ENCODE assay signal across 26 cellular contexts in genomic region chrX:572490-573124, GRCh38. TPM values are rescaled to one million over a fixed set of nuclear protein-coding genes. Genes with fewer than 3 reads are reported as not detected.
DNase-seq lines count a peak whose midpoint lies in the region; ATAC-seq and TF ChIP-seq lines count a peak whose summit lies in the region.
"Had no signal": no experiment of that assay in that cellular context is flagged by ENCODE, and none has a peak within 500 bp of the region (broad histone marks: within the 10 kb centered on the region; RNA-seq: fewer than 3 reads in every experiment).

No MANE protein-coding gene starts in this region.

- DNase-seq in NCI-H748 (lab: John Stamatoyannopoulos, UW; ENCODE audit: unreplicated experiment) (peak; percentile 18), NCI-H748 treated with DMSO at 0.1 percent for 48 hours (lab: John Stamatoyannopoulos, UW) (no peak), A673 (ENCODE audit: low spot score) (peak; percentile 12), NCI-H69 (lab: John Stamatoyannopoulos, UW) (peak; percentile 43), GM13976 (ENCODE audit: low spot score) (no peak)
- DNase-seq in activated naive CD8-positive, alpha-beta T cell treated with anti-CD3 and anti-CD28 coated beads, Interleukin-2, amount 50 U/mL, for 24 hours: no peak
- DNase-seq: ACHN; activated CD4-positive, CD25-positive, alpha-beta regulatory T cell treated with anti-CD3 and anti-CD28 coated beads, Interleukin-2, amount 50 U/mL, for 72 hours; adrenal gland; brain microvascular endothelial cell; C1 segment of cervical spinal cord; esophagus squamous epithelium; hypothalamus; NCI-H146; stimulated activated CD8-positive, alpha-beta memory T cell treated with anti-CD3 and anti-CD28 coated beads, Interleukin-4, amount 100 ng/mL, for 48 hours; substantia nigra; SW 1271 had no signal

- H3K36me3 ChIP-seq in A673 (ENCODE audit: insufficient read depth, low read length, poor library complexity, severe bottlenecking): no peaks in the 10 kb centered on the region
- H3K36me3 ChIP-seq: adrenal gland, brain microvascular endothelial cell, esophagus squamous epithelium, gastroesophageal sphincter had no signal

- no peaks in the 10 kb centered on the region for H3K36me3 Mint-ChIP-seq in activated naive CD8-positive, alpha-beta T cell treated with anti-CD3 and anti-CD28 coated beads, Interleukin-2, amount 50 U/mL, for 24 hours (ENCODE audit: low read depth)

- CTCF ChIA-PET in A673 (lab: Charles Lee): no interaction called here

- no peak overlapping the region for H3K27ac Mint-ChIP-seq in activated naive CD8-positive, alpha-beta T cell treated with anti-CD3 and anti-CD28 coated beads, Interleukin-2, amount 50 U/mL, for 24 hours
- H3K27ac Mint-ChIP-seq: activated T-helper 2 cell treated with anti-CD3 and anti-CD28 coated beads, Interferon-gamma antibody, Interleukin-2, Interleukin-4, amounts not matched to agents 10 μg/mL and 5 μg/mL and 100 μg/mL, durations not matched to agents 14 hours and 24 hours and 36 hours; nephron had no signal

- H3K4me1 Mint-ChIP-seq in activated naive CD8-positive, alpha-beta T cell treated with anti-CD3 and anti-CD28 coated beads, Interleukin-2, amount 50 U/mL, for 24 hours: no peaks in the 10 kb centered on the region
- H3K4me1 Mint-ChIP-seq: nephron had no signal

- POLR2A ChIA-PET in A673 (lab: Charles Lee; ENCODE audit: low non-redundant PET): no interaction called here

- no peaks in the 10 kb centered on the region for H3K27me3 ChIP-seq in A673 (replicated peaks; ENCODE audit: insufficient read depth, low read depth, low read length, poor library complexity)
- H3K27me3 ChIP-seq: adrenal gland, brain microvascular endothelial cell, esophagus squamous epithelium had no signal

- H3K27me3 Mint-ChIP-seq in activated naive CD8-positive, alpha-beta T cell treated with anti-CD3 and anti-CD28 coated beads, Interleukin-2, amount 50 U/mL, for 24 hours: no peaks in the 10 kb centered on the region

- TF ChIP-seq CTCF in A673 (conservative IDR thresholded peaks at IDR 0.05; ENCODE audit: low read depth, low read length): no peak
- no peak for TF ChIP-seq CTCF in GM13976 (IDR thresholded peaks at IDR 0.05; ENCODE audit: borderline replicate concordance, control extremely low read depth, extremely low read depth, insufficient read depth, missing control alignments)

- no peak overlapping the region for H3K4me3 Mint-ChIP-seq in activated naive CD8-positive, alpha-beta T cell treated with anti-CD3 and anti-CD28 coated beads, Interleukin-2, amount 50 U/mL, for 24 hours
- H3K4me3 Mint-ChIP-seq: nephron had no signal

- H3K4me1 ChIP-seq in A673 (ENCODE audit: insufficient read depth, low read length, poor library complexity, severe bottlenecking): no peaks in the 10 kb centered on the region
- H3K4me1 ChIP-seq: adrenal gland, esophagus squamous epithelium, gastroesophageal sphincter, parathyroid adenoma had no signal

- intact Hi-C loops in A673 (cut with micrococcal nuclease; ENCODE audit: unreplicated experiment): no loop called here

- no peaks in the 10 kb centered on the region for H3K9me3 ChIP-seq in A673 (ENCODE audit: low read depth, low read length, poor library complexity, severe bottlenecking)
- H3K9me3 ChIP-seq: adrenal gland had no signal

- ATAC-seq in activated naive CD8-positive, alpha-beta T cell treated with anti-CD3 and anti-CD28 coated beads, Interleukin-2, amount 50 U/mL, for 24 hours: peak; percentile 20
- ATAC-seq in GM18520 (IDR thresholded peaks at IDR 0.05; ENCODE audit: unreplicated experiment) (no peak), HG03432 (IDR thresholded peaks at IDR 0.05; ENCODE audit: unreplicated experiment) (no peak)
- ATAC-seq: gastroesophageal sphincter, right cardiac atrium had no signal

- peaks cover 9% of the 10 kb centered on the region for H3K9me3 Mint-ChIP-seq in activated naive CD8-positive, alpha-beta T cell treated with anti-CD3 and anti-CD28 coated beads, Interleukin-2, amount 50 U/mL, for 24 hours

- BruUV-seq in A673 (replicated peaks; lab: Mats Ljungman, UMichigan): no TSS peak

- in situ Hi-C loops in GM13976 (cut with MboI; ENCODE audit: low sequenced_read_pairs, unreplicated experiment): no loop called here

- no peak overlapping the region for H3K4me3 ChIP-seq in A673 (ENCODE audit: low read depth, low read length, poor library complexity, severe bottlenecking)
- H3K4me3 ChIP-seq: adrenal gland, esophagus squamous epithelium, gastroesophageal sphincter had no signal

- H3K27ac ChIP-seq in A673 (ENCODE audit: low read depth, low read length, poor library complexity, severe bottlenecking): no peak overlapping the region
- H3K27ac ChIP-seq: adrenal gland, brain microvascular endothelial cell, esophagus squamous epithelium, gastroesophageal sphincter, parathyroid adenoma had no signal

RNA-seq across cellular contexts. Expression of gene SHOX, which starts 58.0 kb away (rescaled TPM):
- total RNA-seq in A673 (2021): not detected in 2 replicates
- total RNA-seq: activated T-helper 2 cell treated with anti-CD3 and anti-CD28 coated beads, Interferon-gamma antibody, Interleukin-2, Interleukin-4, amounts not matched to agents 10 μg/mL and 5 μg/mL and 100 μg/mL, durations not matched to agents 14 hours and 24 hours and 36 hours; adrenal gland; G401; gastroesophageal sphincter; mononuclear cell; right cardiac atrium had no signal

Comparison
In these comparisons a context has a peak if more than half of its experiments do, and no peak if none do; other contexts are left out.
1. DNase-seq: peak in NCI-H748 (single experiment), A673 (single experiment) and NCI-H69 (single experiment); none in NCI-H748 treated with DMSO at 0.1 percent for 48 hours (single experiment), activated naive CD8-positive, alpha-beta T cell treated with anti-CD3 and anti-CD28 coated beads, Interleukin-2, amount 50 U/mL, for 24 hours (single experiment) and GM13976 (single experiment).